Comparison of ENCODE assay signal across 18 cellular contexts in the genomic region with DNA sequence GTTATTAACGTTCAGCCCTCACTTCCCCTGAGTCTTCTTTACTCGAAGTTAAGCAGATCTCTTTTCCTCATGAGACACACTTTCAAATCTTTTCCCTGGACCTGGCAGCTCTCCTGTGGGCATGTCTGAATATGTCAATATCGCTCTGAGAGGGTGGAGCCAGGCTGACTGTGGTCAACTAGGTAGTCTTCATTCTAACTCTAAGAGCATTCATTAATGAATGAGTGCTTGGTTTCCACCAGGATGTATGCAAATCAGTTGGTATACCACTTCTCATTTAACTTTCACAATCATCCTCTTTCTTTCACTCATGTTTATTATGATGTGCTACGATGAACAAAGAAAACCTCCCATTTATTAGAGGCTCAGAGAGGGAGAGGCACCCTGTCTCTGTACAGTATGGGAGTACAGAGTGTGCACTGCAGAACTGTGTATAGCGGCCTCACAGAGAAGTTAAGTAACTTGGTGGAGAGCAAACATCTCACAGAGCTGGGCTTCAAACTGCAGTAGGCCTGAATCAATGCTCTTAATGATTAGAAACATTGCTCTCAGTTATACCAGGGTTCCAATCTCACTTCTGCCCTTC. TPM values are rescaled to one million over a fixed set of nuclear protein-coding genes. Genes with fewer than 3 reads are reported as not detected.
DNase-seq lines count a peak whose midpoint lies in the region; ATAC-seq lines count a peak whose summit lies in the region.
"Had no signal": no experiment of that assay in that cellular context is flagged by ENCODE, and none has a peak within 500 bp of the region (broad histone marks: within the 10 kb centered on the region; RNA-seq: fewer than 3 reads in every experiment).

No MANE protein-coding gene starts in this region.

- no peak overlapping the region for H3K27ac Mint-ChIP-seq in stimulated activated effector memory CD8-positive, alpha-beta T cell treated with anti-CD3 and anti-CD28 coated beads, Interleukin-12 subunit alpha, Interleukin-12 subunit beta, amount 100 ng/mL, for 72 hours
- no peak overlapping the region for H3K27ac Mint-ChIP-seq in activated T-cell treated with anti-CD3 and anti-CD28 coated beads, Interleukin-2, amount 50 U/mL, for 72 hours
- H3K27ac Mint-ChIP-seq: activated naive CD4-positive, alpha-beta T cell treated with anti-CD3 and anti-CD28 coated beads, Interleukin-2, amount 50 U/mL, for 72 hours; T-helper 1 cell treated with Interleukin-12 subunit alpha and Interleukin-12 subunit beta and Interleukin-4 antibody, amounts not matched to agents 30 μg/mL and 1 μg/mL, for 36 hours had no signal

- H3K4me1 Mint-ChIP-seq in stimulated activated effector memory CD8-positive, alpha-beta T cell treated with anti-CD3 and anti-CD28 coated beads, Interleukin-12 subunit alpha, Interleukin-12 subunit beta, amount 100 ng/mL, for 72 hours, result peaks cover 5% of the 10 kb centered on the region
- H3K4me1 Mint-ChIP-seq in activated T-cell treated with anti-CD3 and anti-CD28 coated beads, Interleukin-2, amount 50 U/mL, for 72 hours (ENCODE audit: low read depth), result no peaks in the 10 kb centered on the region

- no peak overlapping the region for H3K4me3 Mint-ChIP-seq in stimulated activated effector memory CD8-positive, alpha-beta T cell treated with anti-CD3 and anti-CD28 coated beads, Interleukin-12 subunit alpha, Interleukin-12 subunit beta, amount 100 ng/mL, for 72 hours
- no peak overlapping the region for H3K4me3 Mint-ChIP-seq in activated T-cell treated with anti-CD3 and anti-CD28 coated beads, Interleukin-2, amount 50 U/mL, for 72 hours
- H3K4me3 Mint-ChIP-seq: CD8-positive, alpha-beta memory T cell; T-helper 1 cell treated with Interleukin-12 subunit alpha and Interleukin-12 subunit beta and Interleukin-4 antibody, amounts not matched to agents 30 μg/mL and 1 μg/mL, for 36 hours had no signal

- H3K9me3 Mint-ChIP-seq in stimulated activated effector memory CD8-positive, alpha-beta T cell treated with anti-CD3 and anti-CD28 coated beads, Interleukin-12 subunit alpha, Interleukin-12 subunit beta, amount 100 ng/mL, for 72 hours, result no peaks in the 10 kb centered on the region
- no peaks in the 10 kb centered on the region for H3K9me3 Mint-ChIP-seq in activated T-cell treated with anti-CD3 and anti-CD28 coated beads, Interleukin-2, amount 50 U/mL, for 72 hours
- H3K9me3 Mint-ChIP-seq: activated naive CD4-positive, alpha-beta T cell treated with anti-CD3 and anti-CD28 coated beads, Interleukin-2, amount 50 U/mL, for 72 hours; CD8-positive, alpha-beta memory T cell; T-helper 1 cell treated with Interleukin-12 subunit alpha and Interleukin-12 subunit beta and Interleukin-4 antibody, amounts not matched to agents 30 μg/mL and 1 μg/mL, for 36 hours had no signal

- no peaks in the 10 kb centered on the region for H3K36me3 Mint-ChIP-seq in stimulated activated effector memory CD8-positive, alpha-beta T cell treated with anti-CD3 and anti-CD28 coated beads, Interleukin-12 subunit alpha, Interleukin-12 subunit beta, amount 100 ng/mL, for 72 hours
- H3K36me3 Mint-ChIP-seq in activated T-cell treated with anti-CD3 and anti-CD28 coated beads, Interleukin-2, amount 50 U/mL, for 72 hours (ENCODE audit: insufficient read depth in 2 of 2), result no peaks in the 10 kb centered on the region
- H3K36me3 Mint-ChIP-seq: activated naive CD4-positive, alpha-beta T cell treated with anti-CD3 and anti-CD28 coated beads, Interleukin-2, amount 50 U/mL, for 72 hours; CD8-positive, alpha-beta memory T cell had no signal

- ATAC-seq in GM21528 (IDR thresholded peaks at IDR 0.05; ENCODE audit: low FRiP score, unreplicated experiment) (peak; percentile 79), GM19023 (IDR thresholded peaks at IDR 0.05; ENCODE audit: unreplicated experiment) (no peak)
- peak; percentile 49 for ATAC-seq in stimulated activated effector memory CD8-positive, alpha-beta T cell treated with anti-CD3 and anti-CD28 coated beads, Interleukin-12 subunit alpha, Interleukin-12 subunit beta, amount 100 ng/mL, for 72 hours
- no peak for ATAC-seq in activated T-cell treated with anti-CD3 and anti-CD28 coated beads, Interleukin-2, amount 50 U/mL, for 72 hours (replicated peaks in 1 of 2)
- ATAC-seq: activated naive CD4-positive, alpha-beta T cell treated with anti-CD3 and anti-CD28 coated beads, Interleukin-2, amount 50 U/mL, for 72 hours had no signal

- DNase-seq in NOMO-1 treated with DMSO at 0.1 percent for 48 hours (lab: John Stamatoyannopoulos, UW; ENCODE audit: unreplicated experiment) (peak; percentile 36), NOMO-1 treated with dmso at 0.1 percent for 144 hours (lab: John Stamatoyannopoulos, UW; ENCODE audit: unreplicated experiment) (no peak), LoVo (ENCODE audit: low spot score) (peak; percentile 3), Ammon's horn (ENCODE audit: low spot score) (no peak)
- no peak for DNase-seq in stimulated activated effector memory CD8-positive, alpha-beta T cell treated with anti-CD3 and anti-CD28 coated beads, Interleukin-12 subunit alpha, Interleukin-12 subunit beta, amount 100 ng/mL, for 72 hours (ENCODE audit: low spot score in 2 of 2)
- no peak for DNase-seq in activated T-cell treated with anti-CD3 and anti-CD28 coated beads, Interleukin-2, amount 50 U/mL, for 72 hours
- DNase-seq: activated CD4-positive, CD25-positive, alpha-beta regulatory T cell treated with anti-CD3 and anti-CD28 coated beads, Interleukin-2, amount 50 U/mL, for 72 hours; activated CD8-positive, alpha-beta memory T cell treated with anti-CD3 and anti-CD28 coated beads, Interleukin-2, amount 50 U/mL, for 48 hours; CD8-positive, alpha-beta memory T cell; effector memory CD4-positive, alpha-beta T cell; NCI-H345 had no signal

- H3K27me3 Mint-ChIP-seq in activated T-cell treated with anti-CD3 and anti-CD28 coated beads, Interleukin-2, amount 50 U/mL, for 72 hours (ENCODE audit: low read depth), result no peaks in the 10 kb centered on the region

RNA-seq across cellular contexts. Expression of gene OTOA, which starts 39.9 kb away (rescaled TPM):
- under 1 TPM; 0.43 to 0.58 TPM for total RNA-seq in activated T-cell treated with anti-CD3 and anti-CD28 coated beads, Interleukin-2, amount 50 U/mL, for 72 hours

RNA-seq across cellular contexts. Expression of gene IGSF6, which starts 51.3 kb away (rescaled TPM):
- total RNA-seq in activated T-cell treated with anti-CD3 and anti-CD28 coated beads, Interleukin-2, amount 50 U/mL, for 72 hours, result under 1 TPM; 0.26 to 0.28 TPM
- total RNA-seq: A172, G401, glomerular endothelial cell had no signal

Comparison
In these comparisons a context has a peak if more than half of its experiments do, and no peak if none do; other contexts are left out.
1. DNase-seq: peak in NOMO-1 treated with DMSO at 0.1 percent for 48 hours (single experiment) and LoVo (single experiment); none in NOMO-1 treated with dmso at 0.1 percent for 144 hours (single experiment), stimulated activated effector memory CD8-positive, alpha-beta T cell treated with anti-CD3 and anti-CD28 coated beads, Interleukin-12 subunit alpha, Interleukin-12 subunit beta, amount 100 ng/mL, for 72 hours (0 of 2), Ammon's horn (single experiment) and activated T-cell treated with anti-CD3 and anti-CD28 coated beads, Interleukin-2, amount 50 U/mL, for 72 hours (0 of 2).
2. ATAC-seq: peak in GM21528 (single experiment) and stimulated activated effector memory CD8-positive, alpha-beta T cell treated with anti-CD3 and anti-CD28 coated beads, Interleukin-12 subunit alpha, Interleukin-12 subunit beta, amount 100 ng/mL, for 72 hours (single experiment); none in GM19023 (single experiment) and activated T-cell treated with anti-CD3 and anti-CD28 coated beads, Interleukin-2, amount 50 U/mL, for 72 hours (0 of 2).